Comparison of ENCODE assay signal across 1 cellular context in the genomic region with DNA sequence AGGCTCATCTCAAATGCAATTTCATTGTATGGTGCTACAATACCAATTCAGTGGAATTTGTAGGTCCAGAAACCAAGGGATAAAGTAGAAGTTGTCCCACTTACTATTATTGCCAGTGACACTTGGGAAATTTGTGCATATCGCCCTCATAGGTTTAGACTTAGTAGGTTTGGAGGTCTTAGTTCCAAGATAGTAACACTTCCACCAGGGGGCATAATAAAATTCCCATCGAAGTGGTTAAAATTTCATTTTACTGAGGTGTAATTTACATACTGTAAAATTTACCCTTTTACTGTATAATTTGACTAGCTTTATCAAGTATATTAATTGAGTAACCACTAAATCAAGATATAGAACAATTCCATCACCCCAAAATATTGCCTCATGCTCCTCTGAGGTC.
TF ChIP-seq lines count a peak whose summit lies in the region.

No MANE protein-coding gene starts in this region.

TF ChIP-seq in GM23338, 12 proteins besides CTCF, POLR2A, EP300 and RAD21 (continued from another document):
- TF ChIP-seq, protein P1, sequence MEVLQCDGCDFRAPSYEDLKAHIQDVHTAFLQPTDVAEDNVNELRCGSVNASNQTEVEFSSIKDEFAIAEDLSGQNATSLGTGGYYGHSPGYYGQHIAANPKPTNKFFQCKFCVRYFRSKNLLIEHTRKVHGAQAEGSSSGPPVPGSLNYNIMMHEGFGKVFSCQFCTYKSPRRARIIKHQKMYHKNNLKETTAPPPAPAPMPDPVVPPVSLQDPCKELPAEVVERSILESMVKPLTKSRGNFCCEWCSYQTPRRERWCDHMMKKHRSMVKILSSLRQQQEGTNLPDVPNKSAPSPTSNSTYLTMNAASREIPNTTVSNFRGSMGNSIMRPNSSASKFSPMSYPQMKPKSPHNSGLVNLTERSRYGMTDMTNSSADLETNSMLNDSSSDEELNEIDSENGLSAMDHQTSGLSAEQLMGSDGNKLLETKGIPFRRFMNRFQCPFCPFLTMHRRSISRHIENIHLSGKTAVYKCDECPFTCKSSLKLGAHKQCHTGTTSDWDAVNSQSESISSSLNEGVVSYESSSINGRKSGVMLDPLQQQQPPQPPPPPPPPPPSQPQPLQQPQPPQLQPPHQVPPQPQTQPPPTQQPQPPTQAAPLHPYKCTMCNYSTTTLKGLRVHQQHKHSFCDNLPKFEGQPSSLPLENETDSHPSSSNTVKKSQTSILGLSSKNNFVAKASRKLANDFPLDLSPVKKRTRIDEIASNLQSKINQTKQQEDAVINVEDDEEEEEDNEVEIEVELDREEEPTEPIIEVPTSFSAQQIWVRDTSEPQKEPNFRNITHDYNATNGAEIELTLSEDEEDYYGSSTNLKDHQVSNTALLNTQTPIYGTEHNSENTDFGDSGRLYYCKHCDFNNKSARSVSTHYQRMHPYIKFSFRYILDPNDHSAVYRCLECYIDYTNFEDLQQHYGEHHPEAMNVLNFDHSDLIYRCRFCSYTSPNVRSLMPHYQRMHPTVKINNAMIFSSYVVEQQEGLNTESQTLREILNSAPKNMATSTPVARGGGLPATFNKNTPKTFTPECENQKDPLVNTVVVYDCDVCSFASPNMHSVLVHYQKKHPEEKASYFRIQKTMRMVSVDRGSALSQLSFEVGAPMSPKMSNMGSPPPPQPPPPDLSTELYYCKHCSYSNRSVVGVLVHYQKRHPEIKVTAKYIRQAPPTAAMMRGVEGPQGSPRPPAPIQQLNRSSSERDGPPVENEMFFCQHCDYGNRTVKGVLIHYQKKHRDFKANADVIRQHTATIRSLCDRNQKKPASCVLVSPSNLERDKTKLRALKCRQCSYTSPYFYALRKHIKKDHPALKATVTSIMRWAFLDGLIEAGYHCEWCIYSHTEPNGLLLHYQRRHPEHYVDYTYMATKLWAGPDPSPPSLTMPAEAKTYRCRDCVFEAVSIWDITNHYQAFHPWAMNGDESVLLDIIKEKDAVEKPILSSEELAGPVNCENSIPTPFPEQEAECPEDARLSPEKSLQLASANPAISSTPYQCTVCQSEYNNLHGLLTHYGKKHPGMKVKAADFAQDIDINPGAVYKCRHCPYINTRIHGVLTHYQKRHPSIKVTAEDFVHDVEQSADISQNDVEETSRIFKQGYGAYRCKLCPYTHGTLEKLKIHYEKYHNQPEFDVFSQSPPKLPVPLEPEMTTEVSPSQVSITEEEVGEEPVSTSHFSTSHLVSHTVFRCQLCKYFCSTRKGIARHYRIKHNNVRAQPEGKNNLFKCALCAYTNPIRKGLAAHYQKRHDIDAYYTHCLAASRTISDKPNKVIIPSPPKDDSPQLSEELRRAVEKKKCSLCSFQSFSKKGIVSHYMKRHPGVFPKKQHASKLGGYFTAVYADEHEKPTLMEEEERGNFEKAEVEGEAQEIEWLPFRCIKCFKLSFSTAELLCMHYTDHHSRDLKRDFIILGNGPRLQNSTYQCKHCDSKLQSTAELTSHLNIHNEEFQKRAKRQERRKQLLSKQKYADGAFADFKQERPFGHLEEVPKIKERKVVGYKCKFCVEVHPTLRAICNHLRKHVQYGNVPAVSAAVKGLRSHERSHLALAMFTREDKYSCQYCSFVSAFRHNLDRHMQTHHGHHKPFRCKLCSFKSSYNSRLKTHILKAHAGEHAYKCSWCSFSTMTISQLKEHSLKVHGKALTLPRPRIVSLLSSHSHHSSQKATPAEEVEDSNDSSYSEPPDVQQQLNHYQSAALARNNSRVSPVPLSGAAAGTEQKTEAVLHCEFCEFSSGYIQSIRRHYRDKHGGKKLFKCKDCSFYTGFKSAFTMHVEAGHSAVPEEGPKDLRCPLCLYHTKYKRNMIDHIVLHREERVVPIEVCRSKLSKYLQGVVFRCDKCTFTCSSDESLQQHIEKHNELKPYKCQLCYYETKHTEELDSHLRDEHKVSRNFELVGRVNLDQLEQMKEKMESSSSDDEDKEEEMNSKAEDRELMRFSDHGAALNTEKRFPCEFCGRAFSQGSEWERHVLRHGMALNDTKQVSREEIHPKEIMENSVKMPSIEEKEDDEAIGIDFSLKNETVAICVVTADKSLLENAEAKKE (CRISPR knock-in tag; IDR thresholded peaks at IDR 0.05): no peak
- TF ChIP-seq, protein P2, sequence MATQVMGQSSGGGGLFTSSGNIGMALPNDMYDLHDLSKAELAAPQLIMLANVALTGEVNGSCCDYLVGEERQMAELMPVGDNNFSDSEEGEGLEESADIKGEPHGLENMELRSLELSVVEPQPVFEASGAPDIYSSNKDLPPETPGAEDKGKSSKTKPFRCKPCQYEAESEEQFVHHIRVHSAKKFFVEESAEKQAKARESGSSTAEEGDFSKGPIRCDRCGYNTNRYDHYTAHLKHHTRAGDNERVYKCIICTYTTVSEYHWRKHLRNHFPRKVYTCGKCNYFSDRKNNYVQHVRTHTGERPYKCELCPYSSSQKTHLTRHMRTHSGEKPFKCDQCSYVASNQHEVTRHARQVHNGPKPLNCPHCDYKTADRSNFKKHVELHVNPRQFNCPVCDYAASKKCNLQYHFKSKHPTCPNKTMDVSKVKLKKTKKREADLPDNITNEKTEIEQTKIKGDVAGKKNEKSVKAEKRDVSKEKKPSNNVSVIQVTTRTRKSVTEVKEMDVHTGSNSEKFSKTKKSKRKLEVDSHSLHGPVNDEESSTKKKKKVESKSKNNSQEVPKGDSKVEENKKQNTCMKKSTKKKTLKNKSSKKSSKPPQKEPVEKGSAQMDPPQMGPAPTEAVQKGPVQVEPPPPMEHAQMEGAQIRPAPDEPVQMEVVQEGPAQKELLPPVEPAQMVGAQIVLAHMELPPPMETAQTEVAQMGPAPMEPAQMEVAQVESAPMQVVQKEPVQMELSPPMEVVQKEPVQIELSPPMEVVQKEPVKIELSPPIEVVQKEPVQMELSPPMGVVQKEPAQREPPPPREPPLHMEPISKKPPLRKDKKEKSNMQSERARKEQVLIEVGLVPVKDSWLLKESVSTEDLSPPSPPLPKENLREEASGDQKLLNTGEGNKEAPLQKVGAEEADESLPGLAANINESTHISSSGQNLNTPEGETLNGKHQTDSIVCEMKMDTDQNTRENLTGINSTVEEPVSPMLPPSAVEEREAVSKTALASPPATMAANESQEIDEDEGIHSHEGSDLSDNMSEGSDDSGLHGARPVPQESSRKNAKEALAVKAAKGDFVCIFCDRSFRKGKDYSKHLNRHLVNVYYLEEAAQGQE (IDR thresholded peaks at IDR 0.05; ENCODE audit: unreplicated experiment): no peak
- TF ChIP-seq JUNB (IDR thresholded peaks at IDR 0.05; ENCODE audit: unreplicated experiment) (no peak), STAT1 (IDR thresholded peaks at IDR 0.05; ENCODE audit: unreplicated experiment) (no peak), EZH2 (IDR thresholded peaks at IDR 0.05; ENCODE audit: low read depth, unreplicated experiment) (no peak), ETS1 (IDR thresholded peaks at IDR 0.05) (no peak)
